34 cellular contexts compared by ENCODE assay signal in genomic region chr16:67304006-67304405, GRCh38. TPM values are rescaled to one million over a fixed set of nuclear protein-coding genes. Genes with fewer than 3 reads are reported as not detected.
DNase-seq lines count a peak whose midpoint lies in the region; ATAC-seq, FAIRE-seq and TF ChIP-seq lines count a peak whose summit lies in the region.
"Had no signal": no experiment of that assay in that cellular context is flagged by ENCODE, and none has a peak within 500 bp of the region (broad histone marks: within the 10 kb centered on the region; RNA-seq: fewer than 3 reads in every experiment).

No MANE protein-coding gene starts in this region.

- peaks cover 4% of the 10 kb centered on the region for H3K4me1 ChIP-seq in IMR-90 (ENCODE audit: control insufficient read depth, insufficient read depth, low read length)
- H3K4me1 ChIP-seq: colonic mucosa, sigmoid colon, transverse colon had no signal

- H3K14ac ChIP-seq in IMR-90 (replicated peaks; ENCODE audit: low read depth, low read length) = 0 out of 2 replicates have a peak overlapping the region, but pooled peaks have one; percentile 1

- H3K27me3 Mint-ChIP-seq in neural crest cell (ENCODE audit: low read depth) (peaks cover 3% of the 10 kb centered on the region), T-helper 17 cell (peaks cover 28% of the 10 kb centered on the region)
- H3K27me3 Mint-ChIP-seq: activated naive CD8-positive, alpha-beta T cell had no signal

- H2BK120ac ChIP-seq in IMR-90 (ENCODE audit: low read depth, low read length) = no peak overlapping the region

- no peak overlapping the region for H3K9ac ChIP-seq in IMR-90 (ENCODE audit: low read depth, low read length)

- in situ Hi-C loops in IMR-90 (cut with MboI; ENCODE audit: low sequenced_read_pairs) = no loop called here

- no peak overlapping the region for H2AK5ac ChIP-seq in IMR-90 (ENCODE audit: low read depth, low read length)

- dilution Hi-C loops in IMR-90 (cut with HindIII; ENCODE audit: low sequenced_read_pairs, unreplicated experiment) = no loop called here

- H3K9me3 ChIP-seq in IMR-90 (ENCODE audit: control insufficient read depth, insufficient read depth, low read length) = no peaks in the 10 kb centered on the region
- H3K9me3 ChIP-seq in T-helper 17 cell (ENCODE audit: control insufficient read depth, low read length, poor library complexity, severe bottlenecking) = no peaks in the 10 kb centered on the region
- H3K9me3 ChIP-seq: colonic mucosa, heart right ventricle, prostate gland, sigmoid colon, transverse colon had no signal

- peak overlapping the region; percentile 6 for H3K4ac ChIP-seq in IMR-90 (ENCODE audit: low read depth, low read length)

- H3K4me1 Mint-ChIP-seq in neural crest cell (no peaks in the 10 kb centered on the region), T-helper 17 cell (peaks cover 8% of the 10 kb centered on the region)

- no peak for FAIRE-seq in RCC 7860 (lab: Jason Lieb, UNC)
- FAIRE-seq: frontal cortex, G401.6, kidney had no signal

- H3K9me1 ChIP-seq in IMR-90 (ENCODE audit: insufficient read depth, low read length) = no peaks in the 10 kb centered on the region; the same call in 1 of the 2 replicates

- ATAC-seq in IMR-90 (ENCODE audit: low read depth) (peak; percentile 38), GM18858 (IDR thresholded peaks at IDR 0.05; ENCODE audit: unreplicated experiment) (no peak), T-helper 17 cell (no peak)
- ATAC-seq: activated CD8-positive, alpha-beta T cell treated with anti-CD3 and anti-CD28 coated beads, Interleukin-2, amount 10 ng/mL, durations not matched to agents 7 days and 5 days; effector memory CD8-positive, alpha-beta T cell; heart right ventricle; naive thymus-derived CD4-positive, alpha-beta T cell; PC-3; Right ventricle myocardium inferior had no signal

- peaks cover 3% of the 10 kb centered on the region for H3K9me3 Mint-ChIP-seq in neural crest cell
- H3K9me3 Mint-ChIP-seq: effector memory CD8-positive, alpha-beta T cell; IgD-negative memory B cell; mesothelial cell of epicardium; naive thymus-derived CD4-positive, alpha-beta T cell; T-helper 2 cell treated with Interferon-gamma antibody and Interleukin-4, amounts not matched to agents 5 μg/mL and 100 μg/mL, for 36 hours had no signal

- H3K79me1 ChIP-seq in IMR-90 (ENCODE audit: low read depth in 1 of 2, low read length in 2 of 2) = no peaks in the 10 kb centered on the region

- H3K4me3 Mint-ChIP-seq in neural crest cell (no peak overlapping the region), T-helper 17 cell (no peak overlapping the region)
- H3K4me3 Mint-ChIP-seq: activated CD8-positive, alpha-beta T cell treated with anti-CD3 and anti-CD28 coated beads, Interleukin-2, amount 10 ng/mL, durations not matched to agents 7 days and 5 days; activated naive CD8-positive, alpha-beta T cell; effector memory CD8-positive, alpha-beta T cell; mesothelial cell of epicardium; naive thymus-derived CD4-positive, alpha-beta T cell; T-helper 2 cell treated with Interferon-gamma antibody and Interleukin-4, amounts not matched to agents 5 μg/mL and 100 μg/mL, for 36 hours had no signal

- TF ChIP-seq POLR2A in IMR-90 (IDR thresholded peaks at IDR 0.05; ENCODE audit: low read depth, low read length) = no peak

- no peak overlapping the region for H2BK20ac ChIP-seq in IMR-90 (ENCODE audit: low read depth, low read length)

- no peaks in the 10 kb centered on the region for H3K27me3 ChIP-seq in IMR-90 (ENCODE audit: control insufficient read depth, insufficient read depth, low read length)
- H3K27me3 ChIP-seq: cardiac muscle cell, colonic mucosa, sigmoid colon, transverse colon had no signal

- no TSS peak for BruUV-seq in IMR-90 (replicated peaks; lab: Mats Ljungman, UMichigan)

- intact Hi-C loops in IMR-90 (cut with micrococcal nuclease) = no loop called here

- no peak overlapping the region for H3K4me3 ChIP-seq in IMR-90 (ENCODE audit: insufficient read depth, low read depth, low read length)
- H3K4me3 ChIP-seq: cardiac muscle cell, colonic mucosa, heart right ventricle, prostate gland, sigmoid colon, transverse colon had no signal

- no peaks in the 10 kb centered on the region for H4K20me1 ChIP-seq in IMR-90 (ENCODE audit: insufficient read depth, low read length)

- H3K56ac ChIP-seq in IMR-90 (ENCODE audit: extremely low read depth, insufficient read depth, low read length) = no peak overlapping the region

- peak overlapping the region; percentile 19; the same call in 1 of the 3 replicates for H2BK15ac ChIP-seq in IMR-90 (ENCODE audit: low read depth, low read length)

- CTCF ChIA-PET in IMR-90 (lab: Yijun Ruan, JAX) = no interaction called here

- no peak overlapping the region for H4K8ac ChIP-seq in IMR-90 (ENCODE audit: low read depth in 2 of 2, low read length in 2 of 2)

- no peak overlapping the region; the same call in 1 of the 2 replicates for H3K4me2 ChIP-seq in IMR-90 (ENCODE audit: low read depth, low read length)

- TF ChIP-seq RAD21 in IMR-90 (IDR thresholded peaks at IDR 0.05; ENCODE audit: low read length) = no peak

- no peak for TF ChIP-seq CTCF in IMR-90 (conservative IDR thresholded peaks at IDR 0.05; ENCODE audit: low read depth, low read length)
- TF ChIP-seq CTCF in neural crest cell (conservative IDR thresholded peaks at IDR 0.05) = no peak
- no peak for TF ChIP-seq CTCF in GM20000 (IDR thresholded peaks at IDR 0.05; ENCODE audit: extremely low read depth, missing control alignments)

- peak overlapping the region; percentile 17 for H3K27ac Mint-ChIP-seq in neural crest cell (ENCODE audit: unreplicated experiment)
- H3K27ac Mint-ChIP-seq in T-helper 17 cell = no peak overlapping the region
- H3K27ac Mint-ChIP-seq: activated CD8-positive, alpha-beta T cell treated with anti-CD3 and anti-CD28 coated beads, Interleukin-2, amount 10 ng/mL, durations not matched to agents 7 days and 5 days; activated naive CD8-positive, alpha-beta T cell; effector memory CD8-positive, alpha-beta T cell; IgD-negative memory B cell; mesothelial cell of epicardium; T-helper 2 cell treated with Interferon-gamma antibody and Interleukin-4, amounts not matched to agents 5 μg/mL and 100 μg/mL, for 36 hours had no signal

- no CpG with 5 or more reads among the region's 1 CpG for WGBS in IMR-90 (ENCODE audit: extremely low coverage in 2 of 2, insufficient read length in 1 of 2), 2 experiments

- POLR2A ChIA-PET in IMR-90 (lab: Charles Lee; ENCODE audit: unreplicated experiment) = no interaction called here

- peak overlapping the region; percentile 16; the same call in 1 of the 2 replicates for H3K18ac ChIP-seq in IMR-90 (ENCODE audit: low read depth, low read length)

- no peak overlapping the region for H2BK5ac ChIP-seq in IMR-90 (ENCODE audit: low read depth, low read length, poor library complexity, severe bottlenecking)

- peak overlapping the region; percentile 22; the same call in 1 of the 2 replicates for H3K23ac ChIP-seq in IMR-90 (ENCODE audit: low read depth, low read length)

- no peak overlapping the region for H3K27ac ChIP-seq in IMR-90 (ENCODE audit: insufficient read depth, low read length)
- H3K27ac ChIP-seq: cardiac muscle cell, colonic mucosa, heart right ventricle, prostate gland, sigmoid colon, transverse colon had no signal

- DNase-seq in AG20443 (ENCODE audit: low spot score) = peak; percentile 62
- DNase-seq in IMR-90 = no peak
- peak; percentile 60 for DNase-seq in astrocyte of the hippocampus (ENCODE audit: low read depth, low spot score)
- no peak for DNase-seq in neural crest cell (ENCODE audit: low read depth, low spot score)
- DNase-seq in RCC 7860 (ENCODE audit: low spot score) = no peak
- DNase-seq in T-helper 17 cell = no peak
- DNase-seq in GM20000 (ENCODE audit: low spot score) = no peak
- DNase-seq: activated CD8-positive, alpha-beta T cell treated with anti-CD3 and anti-CD28 coated beads, Interleukin-2, amount 10 ng/mL, durations not matched to agents 7 days and 5 days; anterior cingulate cortex; C1 segment of cervical spinal cord; colonic mucosa; DMS53; effector memory CD8-positive, alpha-beta T cell; HCEC 1CT; heart right ventricle; kidney; naive thymus-derived CD4-positive, alpha-beta T cell; NCI-H1048; NCI-H1694 treated with DMSO at 0.1 percent for 48 hours; NCI-H524 treated with DMSO at 0.1 percent for 48 hours; PC-3; sigmoid colon; stimulated activated CD4-positive, alpha-beta T cell treated with anti-CD3 and anti-CD28 coated beads, Interleukin-4, amount 100 ng/mL, for 24 hours; transverse colon had no signal

- H3K36me3 ChIP-seq in IMR-90 (ENCODE audit: control insufficient read depth, insufficient read depth, low read length) = no peaks in the 10 kb centered on the region
- H3K36me3 ChIP-seq: cardiac muscle cell, colonic mucosa, heart right ventricle, prostate gland, sigmoid colon, transverse colon had no signal

- H3K36me3 Mint-ChIP-seq in neural crest cell (ENCODE audit: low read depth) (no peaks in the 10 kb centered on the region), T-helper 17 cell (ENCODE audit: low read depth) (peaks cover 2% of the 10 kb centered on the region)
- H3K36me3 Mint-ChIP-seq: activated naive CD8-positive, alpha-beta T cell; IgD-negative memory B cell; mesothelial cell of epicardium; naive thymus-derived CD4-positive, alpha-beta T cell had no signal

- no peak overlapping the region; the same call in 1 of the 2 replicates for H4K5ac ChIP-seq in IMR-90 (ENCODE audit: low read depth, low read length)

- H2AK9ac ChIP-seq in IMR-90 (replicated peaks; ENCODE audit: low read depth, low read length, poor library complexity) = no peak overlapping the region

- H4K91ac ChIP-seq in IMR-90 (ENCODE audit: insufficient read depth, low read depth, low read length) = peak overlapping the region; percentile 27; the same call in 1 of the 2 replicates

- no peak overlapping the region for H2AFZ ChIP-seq in IMR-90 (replicated peaks; ENCODE audit: low read length, poor library complexity)

RNA-seq across cellular contexts. Expression of gene KCTD19, which starts 22.5 kb away (rescaled TPM):
- under 0.01 TPM in 1 of 2 replicates, not detected in the other for total RNA-seq in IMR-90 (2012; rRNA removed)
- 0.07 and 0.36 TPM in 2 replicates for polyA plus RNA-seq in IMR-90 (2012; rRNA removed)
- 0.14 TPM in 1 of 2 replicates, not detected in the other for polyA plus RNA-seq in IMR-90 (2012; cell fraction: cytosol; rRNA removed)
- 0.59 and 1.5 TPM in 2 replicates for polyA plus RNA-seq in IMR-90 (2012; cell fraction: nucleus; rRNA removed; ENCODE audit: low replicate concordance)
- 1.1 and 1.3 TPM in 2 replicates for total RNA-seq in neural crest cell
- not detected for total RNA-seq in T-helper 17 cell
- total RNA-seq: heart right ventricle, PC-3, Right ventricle myocardium inferior, transverse colon had no signal
- polyA plus RNA-seq: cardiac muscle cell; IgD-negative memory B cell; naive thymus-derived CD4-positive, alpha-beta T cell had no signal

RNA-seq across cellular contexts. Expression of gene LRRC36, which starts 22.6 kb away (rescaled TPM):
- total RNA-seq in IMR-90 (2012; rRNA removed) (0.18 TPM in 1 of 2 replicates, not detected in the other), neural crest cell (0.21 TPM in 1 of 2 replicates, not detected in the other), T-helper 17 cell (not detected)
- polyA plus RNA-seq in IMR-90 (2012; rRNA removed) = 0.20 and 0.29 TPM in 2 replicates
- polyA plus RNA-seq in IMR-90 (2012; cell fraction: cytosol; rRNA removed) = 0.04 and 0.08 TPM in 2 replicates
- polyA plus RNA-seq in IMR-90 (2012; cell fraction: nucleus; rRNA removed; ENCODE audit: low replicate concordance) = 0.46 and 2.3 TPM in 2 replicates
- total RNA-seq: activated CD8-positive, alpha-beta T cell treated with anti-CD3 and anti-CD28 coated beads, Interleukin-2, amount 10 ng/mL, durations not matched to agents 7 days and 5 days; PC-3; Right ventricle myocardium inferior had no signal
- polyA plus RNA-seq: cardiac muscle cell; IgD-negative memory B cell; naive thymus-derived CD4-positive, alpha-beta T cell had no signal

RNA-seq across cellular contexts. Expression of gene PLEKHG4, which starts 24.7 kb away (rescaled TPM):
- total RNA-seq in IMR-90 (2012; rRNA removed) (8.3 and 14.0 TPM in 2 replicates), neural crest cell (3.7 and 4.0 TPM in 2 replicates), T-helper 17 cell (10 to 100 TPM; 17.8 to 18.4 TPM)
- polyA plus RNA-seq in IMR-90 (2012; rRNA removed) = 50.7 and 56.8 TPM in 2 replicates
- 15.6 and 26.1 TPM in 2 replicates for polyA plus RNA-seq in IMR-90 (2012; cell fraction: cytosol; rRNA removed)
- 214 and 556 TPM in 2 replicates for polyA plus RNA-seq in IMR-90 (2012; cell fraction: nucleus; rRNA removed; ENCODE audit: low replicate concordance)

RNA-seq across cellular contexts. Expression of gene SLC9A5, which starts 55.2 kb away (rescaled TPM):
- 1.8 and 2.5 TPM in 2 replicates for total RNA-seq in IMR-90 (2012; rRNA removed)
- polyA plus RNA-seq in IMR-90 (2012; rRNA removed) = 5.4 and 5.7 TPM in 2 replicates
- 2.5 and 4.1 TPM in 2 replicates for polyA plus RNA-seq in IMR-90 (2012; cell fraction: cytosol; rRNA removed)
- 56.1 and 64.8 TPM in 2 replicates for polyA plus RNA-seq in IMR-90 (2012; cell fraction: nucleus; rRNA removed; ENCODE audit: low replicate concordance)
- total RNA-seq in neural crest cell = 3.3 and 4.4 TPM in 2 replicates
- 1 to 10 TPM; 1.3 to 1.4 TPM for total RNA-seq in T-helper 17 cell

RNA-seq across cellular contexts. Expression of gene FHOD1, which starts 56.7 kb away (rescaled TPM):
- total RNA-seq in IMR-90 (2012; rRNA removed) = 13.1 and 13.8 TPM in 2 replicates
- polyA plus RNA-seq in IMR-90 (2012; rRNA removed) = 64.0 and 71.4 TPM in 2 replicates
- 41.0 and 42.3 TPM in 2 replicates for polyA plus RNA-seq in IMR-90 (2012; cell fraction: cytosol; rRNA removed)
- polyA plus RNA-seq in IMR-90 (2012; cell fraction: nucleus; rRNA removed; ENCODE audit: low replicate concordance) = 260 and 582 TPM in 2 replicates
- total RNA-seq in neural crest cell = 39.9 and 45.5 TPM in 2 replicates
- total RNA-seq in T-helper 17 cell = 10 to 100 TPM; 45.1 to 48.6 TPM

Comparison
In these comparisons a context has a peak if more than half of its experiments do, and no peak if none do; other contexts are left out.
1. DNase-seq: peak in AG20443 (single experiment) and astrocyte of the hippocampus (single experiment); none in IMR-90 (single experiment), neural crest cell (single experiment), RCC 7860 (single experiment), T-helper 17 cell (0 of 3) and GM20000 (single experiment).